Comparison of ENCODE assay signal across 1 cellular context in the genomic region with DNA sequence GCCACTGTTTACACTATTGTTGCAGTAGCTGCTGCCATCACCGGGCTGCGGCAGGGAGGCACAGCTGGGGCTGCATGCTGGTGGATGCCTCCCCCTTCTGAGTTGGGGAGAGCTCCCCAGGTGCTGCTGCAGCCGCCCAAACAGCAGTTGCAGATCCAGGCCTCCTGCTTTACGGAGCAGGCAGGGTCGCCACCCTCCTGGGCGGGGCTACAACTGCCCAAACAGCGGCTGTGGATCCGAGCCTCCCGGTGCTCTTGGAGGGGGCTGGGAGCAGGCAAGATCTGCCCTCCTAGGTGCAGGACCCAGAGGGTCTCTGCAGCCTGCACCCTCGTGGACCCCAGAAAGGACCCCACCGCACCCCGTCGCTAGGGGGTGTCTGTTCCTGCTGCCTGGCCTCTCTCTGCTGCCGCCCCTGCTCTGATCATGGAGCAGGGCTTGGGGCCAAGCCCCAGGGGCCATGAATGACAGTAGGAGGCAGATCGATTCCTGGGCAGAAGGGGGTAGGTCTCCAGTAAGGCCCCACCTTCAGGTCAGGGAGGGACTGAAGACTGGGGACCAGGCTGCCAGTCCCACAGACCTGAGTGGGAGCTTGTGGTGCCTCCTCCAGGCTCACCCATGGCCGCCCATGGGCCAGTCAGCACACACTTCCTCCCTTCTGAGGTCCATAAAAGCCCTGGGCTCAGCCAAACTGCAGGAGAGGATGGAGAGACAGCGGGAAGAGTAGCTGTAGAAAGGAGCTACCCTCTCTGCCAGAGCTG.
TF ChIP-seq lines count a peak whose summit lies in the region.

No MANE protein-coding gene starts in this region.

TF ChIP-seq in H1, 55 proteins besides CTCF, POLR2A, EP300 and RAD21:
- TF ChIP-seq KDM1A (IDR thresholded peaks at IDR 0.05; ENCODE audit: borderline replicate concordance, low read length): no peak
- TF ChIP-seq KDM5A (IDR thresholded peaks at IDR 0.05; ENCODE audit: low read length): no peak
- no peak for TF ChIP-seq RFX5 (IDR thresholded peaks at IDR 0.05; ENCODE audit: borderline replicate concordance, low read depth, low read length)
- no peak for TF ChIP-seq SP1 (IDR thresholded peaks at IDR 0.05; ENCODE audit: low read depth, low read length)
- TF ChIP-seq NANOG (IDR thresholded peaks at IDR 0.05; ENCODE audit: insufficient read depth, low read depth, low read length, poor library complexity, severe bottlenecking): no peak
- no peak for TF ChIP-seq CHD2 (IDR thresholded peaks at IDR 0.05; ENCODE audit: low read length)
- no peak for TF ChIP-seq EGR1 (IDR thresholded peaks at IDR 0.05; ENCODE audit: borderline replicate concordance, low read depth, low read length)
- no peak for TF ChIP-seq RXRA (IDR thresholded peaks at IDR 0.05; ENCODE audit: insufficient read depth, low read depth, low read length)
- no peak for TF ChIP-seq NRF1 (IDR thresholded peaks at IDR 0.05; ENCODE audit: low read depth, low read length)
- TF ChIP-seq, protein P1, sequence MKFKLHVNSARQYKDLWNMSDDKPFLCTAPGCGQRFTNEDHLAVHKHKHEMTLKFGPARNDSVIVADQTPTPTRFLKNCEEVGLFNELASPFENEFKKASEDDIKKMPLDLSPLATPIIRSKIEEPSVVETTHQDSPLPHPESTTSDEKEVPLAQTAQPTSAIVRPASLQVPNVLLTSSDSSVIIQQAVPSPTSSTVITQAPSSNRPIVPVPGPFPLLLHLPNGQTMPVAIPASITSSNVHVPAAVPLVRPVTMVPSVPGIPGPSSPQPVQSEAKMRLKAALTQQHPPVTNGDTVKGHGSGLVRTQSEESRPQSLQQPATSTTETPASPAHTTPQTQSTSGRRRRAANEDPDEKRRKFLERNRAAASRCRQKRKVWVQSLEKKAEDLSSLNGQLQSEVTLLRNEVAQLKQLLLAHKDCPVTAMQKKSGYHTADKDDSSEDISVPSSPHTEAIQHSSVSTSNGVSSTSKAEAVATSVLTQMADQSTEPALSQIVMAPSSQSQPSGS (IDR thresholded peaks at IDR 0.05; ENCODE audit: low read length): no peak
- TF ChIP-seq POU5F1 (IDR thresholded peaks at IDR 0.05; ENCODE audit: low read depth, low read length): no peak
- no peak for TF ChIP-seq POLR2AphosphoS5 (IDR thresholded peaks at IDR 0.05; ENCODE audit: low read depth, low read length)
- TF ChIP-seq TBP (IDR thresholded peaks at IDR 0.05; ENCODE audit: low read depth, low read length): no peak
- TF ChIP-seq SP4 (IDR thresholded peaks at IDR 0.05; ENCODE audit: low read length): no peak
